9 cellular contexts compared by ENCODE assay signal in genomic region chr6:84685983-84686584, GRCh38.
DNase-seq lines count a peak whose midpoint lies in the region; ATAC-seq and TF ChIP-seq lines count a peak whose summit lies in the region.
"Had no signal": no experiment of that assay in that cellular context is flagged by ENCODE, and none has a peak within 500 bp of the region (broad histone marks: within the 10 kb centered on the region; RNA-seq: fewer than 3 reads in every experiment).

No MANE protein-coding gene starts in this region.

- no CpG with 5 or more reads among the region's 3 CpGs for WGBS in mesendoderm (ENCODE audit: extremely low coverage, insufficient coverage, low lambda C conversion rate)

- H4K5ac ChIP-seq in mesendoderm (ENCODE audit: low read length), result no peak overlapping the region

- no peak overlapping the region for H3K23ac ChIP-seq in mesendoderm (ENCODE audit: low read length)

- H3K4me2 ChIP-seq in mesendoderm (ENCODE audit: low read length), result no peak overlapping the region

- H3K27ac Mint-ChIP-seq in CD4-positive, alpha-beta T cell, result no peak overlapping the region
- H3K27ac Mint-ChIP-seq: IgD-negative memory B cell had no signal

- no peaks in the 10 kb centered on the region for H3K27me3 Mint-ChIP-seq in CD4-positive, alpha-beta T cell
- H3K27me3 Mint-ChIP-seq: IgD-negative memory B cell had no signal

- intact Hi-C loops in CD4-positive, alpha-beta T cell (cut with DNase I, micrococcal nuclease), result no loop called here

- no peak overlapping the region for H3K9ac ChIP-seq in mesendoderm (ENCODE audit: low read length)

- H3K79me2 ChIP-seq in mesendoderm (ENCODE audit: control insufficient read depth, insufficient read depth, low read length), result no peaks in the 10 kb centered on the region

- no peak overlapping the region for H2BK5ac ChIP-seq in mesendoderm (ENCODE audit: low read length)

- H3K4me1 ChIP-seq in mesendoderm (ENCODE audit: control insufficient read depth, low read depth, low read length), result no peaks in the 10 kb centered on the region

- peak; percentile 63 for ATAC-seq in GM18499 (IDR thresholded peaks at IDR 0.05; ENCODE audit: insufficient read depth, unreplicated experiment)
- ATAC-seq in HG03135 (IDR thresholded peaks at IDR 0.05; ENCODE audit: unreplicated experiment), result no peak
- ATAC-seq in GM19463 (IDR thresholded peaks at IDR 0.05; ENCODE audit: unreplicated experiment), result no peak
- ATAC-seq in CD4-positive, alpha-beta T cell (ENCODE audit: poor library complexity), result no peak

- no peak overlapping the region for H2AK5ac ChIP-seq in mesendoderm (ENCODE audit: low read length)

- no peak overlapping the region for H4K8ac ChIP-seq in mesendoderm (ENCODE audit: low read depth, low read length)

- H3K27me3 ChIP-seq in mesendoderm (ENCODE audit: insufficient read depth, low read length, poor library complexity), result no peaks in the 10 kb centered on the region
- H3K27me3 ChIP-seq in CD4-positive, alpha-beta T cell (ENCODE audit: control insufficient read depth, insufficient read depth, low read length), result no peaks in the 10 kb centered on the region

- TF ChIP-seq CTCF in WI38 (IDR thresholded peaks at IDR 0.05; ENCODE audit: low read depth, low read length), result peak; percentile 35; the same call in 1 of the 2 replicates
- TF ChIP-seq CTCF in CD4-positive, alpha-beta T cell (IDR thresholded peaks at IDR 0.05), result no peak

- H3K4me3 ChIP-seq in WI38 (ENCODE audit: low read depth, low read length) (no peak overlapping the region), mesendoderm (ENCODE audit: low read length) (no peak overlapping the region)

- no peaks in the 10 kb centered on the region for H3K9me3 ChIP-seq in CD4-positive, alpha-beta T cell (ENCODE audit: control insufficient read depth, low read length)

- H3K27ac ChIP-seq in mesendoderm (ENCODE audit: low read depth, low read length), result no peak overlapping the region
- no peak overlapping the region for H3K27ac ChIP-seq in CD4-positive, alpha-beta T cell (ENCODE audit: low read depth, low read length)

- no peaks in the 10 kb centered on the region for H3K79me1 ChIP-seq in mesendoderm (ENCODE audit: low read length)

- H3K4me3 Mint-ChIP-seq in CD4-positive, alpha-beta T cell, result no peak overlapping the region

- no peak overlapping the region for H2BK15ac ChIP-seq in mesendoderm (replicated peaks; ENCODE audit: low read depth)

- H3K4ac ChIP-seq in mesendoderm (ENCODE audit: low read depth, low read length), result no peak overlapping the region

- H3K18ac ChIP-seq in mesendoderm (ENCODE audit: low read length), result no peak overlapping the region

- POLR2A ChIA-PET in CD4-positive, alpha-beta T cell (lab: Charles Lee), result no interaction called here

- peak; percentile 14 for DNase-seq in HT1080 (ENCODE audit: low read depth)
- peak; percentile 70 for DNase-seq in mesendoderm
- no peak for DNase-seq in amygdala (lab: John Stamatoyannopoulos, UW)
- DNase-seq in CD4-positive, alpha-beta T cell, result no peak

- peaks cover 10% of the 10 kb centered on the region for H3K9me3 Mint-ChIP-seq in CD4-positive, alpha-beta T cell

- H3K36me3 ChIP-seq in mesendoderm (ENCODE audit: control insufficient read depth, insufficient read depth, low read length), result no peaks in the 10 kb centered on the region

- H3K56ac ChIP-seq in mesendoderm (ENCODE audit: low read length), result no peak overlapping the region

- no peak overlapping the region for H2BK120ac ChIP-seq in mesendoderm (ENCODE audit: low read depth, low read length)

- H3K4me1 Mint-ChIP-seq in CD4-positive, alpha-beta T cell (ENCODE audit: low read depth), result no peaks in the 10 kb centered on the region
- H3K4me1 Mint-ChIP-seq: IgD-negative memory B cell had no signal

- H3K36me3 Mint-ChIP-seq in CD4-positive, alpha-beta T cell (ENCODE audit: low read depth), result no peaks in the 10 kb centered on the region
- H3K36me3 Mint-ChIP-seq: IgD-negative memory B cell had no signal

- CTCF ChIA-PET in CD4-positive, alpha-beta T cell (lab: Charles Lee), result interaction anchor here (1.0 kb wide), 1 partner anchor 38 kb away, joined by 3 read pairs; no protein-coding TSS in a partner anchor

Comparison
In these comparisons a context has a peak if more than half of its experiments do, and no peak if none do; other contexts are left out.
1. DNase-seq: peak in HT1080 (single experiment) and mesendoderm (single experiment); none in amygdala (0 of 56) and CD4-positive, alpha-beta T cell (0 of 10).